In genomic region chr4:184189966-184190365, GRCh38 we compare ENCODE assay signal across 20 cellular contexts. TPM values are rescaled to one million over a fixed set of nuclear protein-coding genes. Genes with fewer than 3 reads are reported as not detected.
DNase-seq lines count a peak whose midpoint lies in the region; ATAC-seq and TF ChIP-seq lines count a peak whose summit lies in the region.
"Had no signal": no experiment of that assay in that cellular context is flagged by ENCODE, and none has a peak within 500 bp of the region (broad histone marks: within the 10 kb centered on the region; RNA-seq: fewer than 3 reads in every experiment).

No MANE protein-coding gene starts in this region.

- H3K79me2 ChIP-seq in mammary epithelial cell (ENCODE audit: insufficient read depth, low read length): no peaks in the 10 kb centered on the region

- no peak overlapping the region for H3K23ac ChIP-seq in neuronal stem cell (ENCODE audit: low read depth, low read length, poor library complexity)

- 6% methylated on average over 4 of the region's 4 CpGs for WGBS in mammary epithelial cell (ENCODE audit: low coverage, missing lambda C conversion rate)
- no CpG with 5 or more reads among the region's 4 CpGs for WGBS in neuronal stem cell (ENCODE audit: extremely low coverage in 2 of 2, insufficient read length in 2 of 2, insufficient replicate concordance in 1 of 2), 2 donors

- DNase-seq in A172 (ENCODE audit: low spot score): peak; percentile 2
- DNase-seq in mammary epithelial cell: peak; percentile 14
- DNase-seq in substantia nigra (lab: John Stamatoyannopoulos, UW): no peak
- DNase-seq in COLO668 (lab: John Stamatoyannopoulos, UW; ENCODE audit: unreplicated experiment): no peak
- no peak for DNase-seq in occipital lobe (lab: John Stamatoyannopoulos, UW)
- DNase-seq in neuronal stem cell (ENCODE audit: low spot score): no peak
- DNase-seq: CD4-positive, alpha-beta T cell; DMS153; GF-D8; HCEC 1CT; NCI-H1436; NCI-H1930; NCI-H226; NCI-H524 had no signal

- no peaks in the 10 kb centered on the region for H3K27me3 ChIP-seq in mammary epithelial cell (ENCODE audit: insufficient read depth, low read length)
- H3K27me3 ChIP-seq in layer of hippocampus (ENCODE audit: control insufficient read depth, insufficient read depth, low read length): no peaks in the 10 kb centered on the region
- H3K27me3 ChIP-seq in neuronal stem cell (ENCODE audit: control insufficient read depth in 3 of 3, insufficient read depth in 3 of 3, low read depth in 1 of 3, low read length in 3 of 3): peaks cover 0 to 7% (median 0%) of the 10 kb centered on the region in 3 experiments

- intact Hi-C loops in mammary epithelial cell (cut with micrococcal nuclease): no loop called here

- H3K79me1 ChIP-seq in neuronal stem cell (ENCODE audit: low read depth, low read length): no peaks in the 10 kb centered on the region

- H2BK12ac ChIP-seq in neuronal stem cell (ENCODE audit: low read length): no peak overlapping the region

- in situ Hi-C loops in mammary epithelial cell (cut with MboI; ENCODE audit: low sequenced_read_pairs in 2 of 2): no loop called here

- TF ChIP-seq CTCF in mammary epithelial cell (conservative IDR thresholded peaks at IDR 0.05 in 1 of 2, IDR thresholded peaks at IDR 0.05 in 1 of 2; ENCODE audit: extremely low read depth in 1 of 2, insufficient read depth in 1 of 2, low read depth in 1 of 2, low read length in 2 of 2): no peak

- no peak overlapping the region for H3K18ac ChIP-seq in neuronal stem cell (ENCODE audit: low read length)

- H3K9me3 ChIP-seq in mammary epithelial cell (replicated peaks; ENCODE audit: insufficient read depth, low read length) (no peaks in the 10 kb centered on the region), neuronal stem cell (replicated peaks in 1 of 2; ENCODE audit: control insufficient read depth in 2 of 2, insufficient read depth in 1 of 2, low read depth in 1 of 2, low read length in 2 of 2) (no peaks in the 10 kb centered on the region)

- H3K36me3 ChIP-seq in mammary epithelial cell (ENCODE audit: insufficient read depth, low read length) (no peaks in the 10 kb centered on the region), neuronal stem cell (replicated peaks in 1 of 2; ENCODE audit: control insufficient read depth in 2 of 2, insufficient read depth in 2 of 2, low read length in 2 of 2) (no peaks in the 10 kb centered on the region)

- H3K4me3 ChIP-seq in mammary epithelial cell (replicated peaks in 1 of 3; ENCODE audit: insufficient read depth in 1 of 3, low read depth in 2 of 3, low read length in 3 of 3) (no peak overlapping the region), neuronal stem cell (ENCODE audit: low read length in 2 of 2) (no peak overlapping the region)

- no peak overlapping the region for H3K27ac ChIP-seq in mammary epithelial cell (ENCODE audit: insufficient read depth, low read depth, low read length)
- peak overlapping the region; percentile 85 for H3K27ac ChIP-seq in layer of hippocampus (ENCODE audit: low read depth, low read length)
- peak overlapping the region; percentile 89 for H3K27ac ChIP-seq in substantia nigra (ENCODE audit: low read depth, low read length, poor library complexity, severe bottlenecking)
- H3K27ac ChIP-seq in neuronal stem cell (replicated peaks; ENCODE audit: low read length): no peak overlapping the region
- H3K27ac ChIP-seq: KMS-11 had no signal

- no peak overlapping the region for H2BK5ac ChIP-seq in neuronal stem cell (ENCODE audit: low read length)

- H3K4ac ChIP-seq in neuronal stem cell (ENCODE audit: low read length): no peak overlapping the region

- H4K91ac ChIP-seq in neuronal stem cell (ENCODE audit: low read depth, low read length, poor library complexity): no peak overlapping the region

- no peak overlapping the region for H2AK5ac ChIP-seq in neuronal stem cell (ENCODE audit: low read depth, low read length)

- no TSS peak for BruUV-seq in mammary epithelial cell (replicated peaks; lab: Mats Ljungman, UMichigan)

- H3K14ac ChIP-seq in neuronal stem cell (ENCODE audit: low read length): no peak overlapping the region

- H4K8ac ChIP-seq in neuronal stem cell (ENCODE audit: low read depth, low read length): no peak overlapping the region

- no peaks in the 10 kb centered on the region for H4K20me1 ChIP-seq in mammary epithelial cell (ENCODE audit: insufficient read depth, low read length)

- H2AFZ ChIP-seq in mammary epithelial cell (ENCODE audit: low read depth, low read length) (no peak overlapping the region), neuronal stem cell (ENCODE audit: low read length) (no peak overlapping the region)

- H3K4me1 ChIP-seq in mammary epithelial cell (ENCODE audit: insufficient read depth, low read length) (peaks cover 4% of the 10 kb centered on the region), neuronal stem cell (ENCODE audit: control insufficient read depth in 2 of 2, insufficient read depth in 1 of 2, low read depth in 1 of 2, low read length in 2 of 2) (peaks cover 0 to 2% of the 10 kb centered on the region in 2 donors)

- ATAC-seq in GM21786 (IDR thresholded peaks at IDR 0.05; ENCODE audit: unreplicated experiment): no peak

- dilution Hi-C loops in mammary epithelial cell (cut with HindIII; ENCODE audit: low sequenced_read_pairs): no loop called here

- CTCF ChIA-PET in mammary epithelial cell (lab: Charles Lee; ENCODE audit: low non-redundant PET): no interaction called here

- no peak overlapping the region for H2BK15ac ChIP-seq in neuronal stem cell (ENCODE audit: low read length)

- no peak overlapping the region for H2BK120ac ChIP-seq in neuronal stem cell (ENCODE audit: low read depth, low read length)

- no peak overlapping the region for H3K9ac ChIP-seq in mammary epithelial cell (ENCODE audit: insufficient read depth, low read length)
- no peak overlapping the region for H3K9ac ChIP-seq in neuronal stem cell (ENCODE audit: low read depth, low read length, poor library complexity)
- H3K9ac ChIP-seq: KMS-11 had no signal

- H3K4me2 ChIP-seq in mammary epithelial cell (ENCODE audit: insufficient read depth, low read depth, low read length) (no peak overlapping the region), neuronal stem cell (ENCODE audit: insufficient read depth, low read length, poor library complexity, severe bottlenecking) (no peak overlapping the region)
- H3K4me2 ChIP-seq: KMS-11 had no signal

RNA-seq across cellular contexts. Expression of gene ENPP6, which starts 27.7 kb away (rescaled TPM):
- not detected in 2 replicates for total RNA-seq in A172 (2014; rRNA removed; shearing (Covaris generic))
- total RNA-seq in mammary epithelial cell (under 1 TPM in 1 of 2 donors, not detected in 1; 0.33 TPM), occipital lobe (0.94 TPM)
- polyA plus RNA-seq in mammary epithelial cell: 0.01 TPM
- not detected for polyA minus RNA-seq in mammary epithelial cell
- polyA plus RNA-seq in neuronal stem cell (2013, experiment 1 of 2): 0.01 TPM
- polyA plus RNA-seq in neuronal stem cell (2013, experiment 2 of 2): 0.01 TPM
- total RNA-seq: CD4-positive, alpha-beta T cell; HT-29; M059J had no signal
- polyA plus RNA-seq: BJ had no signal

Comparison
In these comparisons a context has a peak if more than half of its experiments do, and no peak if none do; other contexts are left out.
1. DNase-seq: peak in A172 (single experiment) and mammary epithelial cell (single experiment); none in substantia nigra (0 of 49), COLO668 (single experiment), occipital lobe (single experiment) and neuronal stem cell (single experiment).
2. H3K27ac ChIP-seq: peak in layer of hippocampus (single experiment) and substantia nigra (single experiment); none in mammary epithelial cell (single experiment) and neuronal stem cell (single experiment).